23 cellular contexts compared by ENCODE assay signal in the genomic region with DNA sequence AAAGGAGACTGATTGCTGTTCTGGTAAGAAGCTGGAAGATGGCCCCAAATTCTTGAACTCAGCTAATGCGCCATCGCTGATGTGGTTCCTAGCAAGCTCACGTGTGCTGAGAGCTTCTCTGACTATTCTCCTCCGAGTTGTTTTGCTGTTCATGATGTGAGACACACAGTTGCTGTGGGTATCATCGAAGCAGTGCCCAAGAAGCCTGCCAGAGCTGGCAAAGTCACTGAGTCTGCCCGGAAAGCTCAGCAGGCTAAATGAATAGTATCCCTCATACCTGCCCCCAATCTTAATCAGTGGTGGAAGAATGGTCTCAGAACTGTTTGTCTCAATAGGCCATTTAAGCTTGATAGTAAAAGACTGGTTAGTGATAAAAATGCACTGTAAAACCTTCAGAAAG.
"Had no signal": no experiment of that assay in that cellular context is flagged by ENCODE, and none has a peak within 500 bp of the region (broad histone marks: within the 10 kb centered on the region; RNA-seq: fewer than 3 reads in every experiment).

No MANE protein-coding gene starts in this region.

- H3K4me1 ChIP-seq: colonic mucosa, heart left ventricle, prostate gland, vagina had no signal

- H3K36me3 ChIP-seq: brain microvascular endothelial cell, colonic mucosa, esophagus squamous epithelium, heart left ventricle, prostate gland, thoracic aorta, vagina had no signal

- H3K27me3 Mint-ChIP-seq: type B pancreatic cell had no signal

- H3K27ac ChIP-seq: brain microvascular endothelial cell, colonic mucosa, esophagus squamous epithelium, heart left ventricle, prostate gland, thoracic aorta, vagina had no signal

- DNase-seq: activated CD4-positive, alpha-beta T cell treated with anti-CD3 and anti-CD28 coated beads, Interleukin-2, amount 10 ng/mL, durations not matched to agents 7 days and 5 days; activated CD8-positive, alpha-beta T cell treated with anti-CD3 and anti-CD28 coated beads, Interleukin-2, amount 10 ng/mL, durations not matched to agents 7 days and 5 days; activated gamma-delta T cell treated with Interleukin-2 at 50 U/mL for 16 hours; activated T-cell treated with anti-CD3 and anti-CD28 coated beads, Interleukin-2, amount 50 U/mL, for 1 hour; brain microvascular endothelial cell; central memory CD4-positive, alpha-beta T cell; colonic mucosa; dorsolateral prefrontal cortex; esophagus squamous epithelium; heart left ventricle; left ventricle myocardium superior; mucosa of descending colon; stimulated activated CD4-positive, alpha-beta T cell treated with anti-CD3 and anti-CD28 coated beads, Interleukin-2, amount 100 ng/mL, for 48 hours; stimulated activated CD8-positive, alpha-beta memory T cell treated with anti-CD3 and anti-CD28 coated beads, Interleukin-4, amount 100 ng/mL, for 48 hours; stimulated activated naive B cell treated with anti-CD40 and anti-IgM and Interleukin-4, amounts not matched to agents 10 μg/mL and 1 μg/mL and 100 μg/mL, for 72 hours had no signal

- H3K36me3 Mint-ChIP-seq: activated naive CD4-positive, alpha-beta T cell treated with anti-CD3 and anti-CD28 coated beads, Interleukin-2, amount 50 U/mL, for 24 hours; memory B cell; stimulated activated naive B cell treated with anti-CD40 and anti-IgM and Interleukin-4, amounts not matched to agents 10 μg/mL and 1 μg/mL and 100 μg/mL, for 72 hours; type B pancreatic cell had no signal

- H3K4me3 Mint-ChIP-seq: activated CD4-positive, alpha-beta T cell treated with anti-CD3 and anti-CD28 coated beads, Interleukin-2, amount 10 ng/mL, durations not matched to agents 7 days and 5 days; activated CD8-positive, alpha-beta T cell treated with anti-CD3 and anti-CD28 coated beads, Interleukin-2, amount 10 ng/mL, durations not matched to agents 7 days and 5 days; activated naive CD4-positive, alpha-beta T cell treated with anti-CD3 and anti-CD28 coated beads, Interleukin-2, amount 50 U/mL, for 24 hours; memory B cell; stimulated activated naive B cell treated with anti-CD40 and anti-IgM and Interleukin-4, amounts not matched to agents 10 μg/mL and 1 μg/mL and 100 μg/mL, for 72 hours; type B pancreatic cell had no signal

- H3K4me1 Mint-ChIP-seq: activated naive CD4-positive, alpha-beta T cell treated with anti-CD3 and anti-CD28 coated beads, Interleukin-2, amount 50 U/mL, for 24 hours; memory B cell; stimulated activated naive B cell treated with anti-CD40 and anti-IgM and Interleukin-4, amounts not matched to agents 10 μg/mL and 1 μg/mL and 100 μg/mL, for 72 hours had no signal

- H3K27ac Mint-ChIP-seq: activated CD4-positive, alpha-beta T cell treated with anti-CD3 and anti-CD28 coated beads, Interleukin-2, amount 10 ng/mL, durations not matched to agents 7 days and 5 days; activated CD8-positive, alpha-beta T cell treated with anti-CD3 and anti-CD28 coated beads, Interleukin-2, amount 10 ng/mL, durations not matched to agents 7 days and 5 days; activated naive CD4-positive, alpha-beta T cell treated with anti-CD3 and anti-CD28 coated beads, Interleukin-2, amount 50 U/mL, for 24 hours; memory B cell; stimulated activated naive B cell treated with anti-CD40 and anti-IgM and Interleukin-4, amounts not matched to agents 10 μg/mL and 1 μg/mL and 100 μg/mL, for 72 hours; type B pancreatic cell had no signal

- H3K27me3 ChIP-seq: brain microvascular endothelial cell, colonic mucosa, dorsolateral prefrontal cortex, esophagus squamous epithelium, heart left ventricle, vagina had no signal

- H3K9me3 Mint-ChIP-seq: activated CD4-positive, alpha-beta T cell treated with anti-CD3 and anti-CD28 coated beads, Interleukin-2, amount 10 ng/mL, durations not matched to agents 7 days and 5 days; activated naive CD4-positive, alpha-beta T cell treated with anti-CD3 and anti-CD28 coated beads, Interleukin-2, amount 50 U/mL, for 24 hours; memory B cell; stimulated activated naive B cell treated with anti-CD40 and anti-IgM and Interleukin-4, amounts not matched to agents 10 μg/mL and 1 μg/mL and 100 μg/mL, for 72 hours; type B pancreatic cell had no signal

- FAIRE-seq: islet of Langerhans had no signal

- ATAC-seq: activated CD4-positive, CD25-positive, alpha-beta regulatory T cell treated with anti-CD3 and anti-CD28 coated beads, Interleukin-2, amount 50 U/mL, for 24 hours; activated CD8-positive, alpha-beta T cell treated with anti-CD3 and anti-CD28 coated beads, Interleukin-2, amount 10 ng/mL, durations not matched to agents 7 days and 5 days; heart left ventricle; left ventricle myocardium superior; mucosa of descending colon; stimulated activated naive B cell treated with anti-CD40 and anti-IgM and Interleukin-4, amounts not matched to agents 10 μg/mL and 1 μg/mL and 100 μg/mL, for 72 hours had no signal

- H3K9me3 ChIP-seq: colonic mucosa, esophagus squamous epithelium, heart left ventricle, mucosa of descending colon, prostate gland, thoracic aorta, vagina had no signal

- H3K4me3 ChIP-seq: colonic mucosa, dorsolateral prefrontal cortex, esophagus squamous epithelium, heart left ventricle, mucosa of descending colon, prostate gland, thoracic aorta, vagina had no signal
